ENCODE assay signal across 8 cellular contexts in the genomic region with DNA sequence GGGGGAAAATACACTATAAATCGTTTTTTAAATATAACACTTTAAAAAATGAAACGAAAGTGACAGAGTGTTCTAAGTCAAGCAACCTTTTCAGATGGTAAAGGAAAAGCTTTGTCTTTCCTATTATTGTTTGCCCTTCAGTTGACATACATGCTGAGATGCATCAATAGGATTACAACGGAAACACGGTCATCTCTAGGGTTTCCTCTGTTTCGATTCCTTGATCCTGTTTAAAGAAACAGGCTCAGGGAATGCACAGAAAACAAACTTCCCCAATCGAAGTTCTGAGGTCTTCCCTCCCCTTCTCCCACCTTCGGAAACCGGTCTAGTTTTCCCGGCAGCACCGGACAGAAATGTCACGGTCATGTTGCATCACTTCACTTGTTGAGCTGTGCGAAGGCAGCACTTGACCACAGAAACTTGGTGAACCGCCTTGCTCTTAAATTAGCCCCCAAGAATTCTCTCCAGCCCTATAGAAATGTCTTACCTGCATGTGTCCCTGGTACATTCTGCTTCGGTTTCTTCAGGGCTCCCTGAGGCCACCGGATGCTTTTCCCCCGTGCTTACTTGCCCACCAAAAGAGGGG. TPM values are rescaled to one million over a fixed set of nuclear protein-coding genes. Genes with fewer than 3 reads are reported as not detected.
DNase-seq lines count a peak whose midpoint lies in the region; ATAC-seq, FAIRE-seq and TF ChIP-seq lines count a peak whose summit lies in the region.

No MANE protein-coding gene starts in this region.

- H3K36me3 ChIP-seq in HepG2 (replicated peaks in 1 of 2; ENCODE audit: control insufficient read depth in 1 of 2, insufficient read depth in 2 of 2, low read length in 2 of 2): no peaks in the 10 kb centered on the region

- no peak for TF ChIP-seq RAD21 in HepG2 (CRISPR knock-in tag; IDR thresholded peaks at IDR 0.05)

- H3K4me2 ChIP-seq in HepG2 (ENCODE audit: low read depth, low read length): no peak overlapping the region

- no peak for TF ChIP-seq POLR2A in HepG2 (IDR thresholded peaks at IDR 0.05; ENCODE audit: insufficient read depth in 1 of 2, low read depth in 2 of 2, low read length in 2 of 2)

- no peak overlapping the region for H3K9ac ChIP-seq in HepG2 (ENCODE audit: insufficient read depth, low read depth, low read length)

- no peaks in the 10 kb centered on the region for H3K79me2 ChIP-seq in HepG2 (ENCODE audit: insufficient read depth, low read length)

- no peak for DNase-seq in activated T-cell treated with anti-CD3 and anti-CD28 coated beads, Interleukin-2, amount 50 U/mL, for 4 hours
- no peak for DNase-seq in activated T-cell treated with anti-CD3 and anti-CD28 coated beads, Interleukin-2, amount 50 U/mL, for 1 hour
- peak; percentile 85 for DNase-seq in NCI-H82 (lab: John Stamatoyannopoulos, UW)
- DNase-seq in iPS DF 19.7 (ENCODE audit: low read depth, low spot score): peak; percentile 5
- DNase-seq in Ammon's horn (ENCODE audit: low spot score): no peak
- no peak for DNase-seq in HepG2 (ENCODE audit: low spot score)
- no peak for DNase-seq in GM13976 (ENCODE audit: low spot score)

- POLR2A ChIA-PET in HepG2 (lab: Yijun Ruan, JAX): no interaction called here

- H4K20me1 ChIP-seq in HepG2 (ENCODE audit: insufficient read depth, low read length): no peaks in the 10 kb centered on the region

- no peaks in the 10 kb centered on the region for H3K9me3 ChIP-seq in HepG2 (ENCODE audit: low read length)

- BruUV-seq in HepG2 (replicated peaks; lab: Mats Ljungman, UMichigan): no TSS peak

- in situ Hi-C loops in HepG2 (cut with HindIII; ENCODE audit: extremely low pct_ligation_motif_present, low pct_unique_long_range_greater_than_20kb): no loop called here
- in situ Hi-C loops in GM13976 (cut with MboI; ENCODE audit: low sequenced_read_pairs, unreplicated experiment): no loop called here

- no peaks in the 10 kb centered on the region for H3K9me3 Mint-ChIP-seq in activated T-cell treated with anti-CD3 and anti-CD28 coated beads, Interleukin-2, amount 50 U/mL, for 4 hours

- ATAC-seq in activated T-cell treated with anti-CD3 and anti-CD28 coated beads, Interleukin-2, amount 50 U/mL, for 4 hours: peak in 1 of 2 donors; percentile 10
- ATAC-seq in HG02840 (IDR thresholded peaks at IDR 0.05; ENCODE audit: low FRiP score, unreplicated experiment): peak; percentile 32
- ATAC-seq in HepG2: no peak; the same call in 2 of the 3 replicates

- peaks cover 9% of the 10 kb centered on the region for H3K4me1 Mint-ChIP-seq in activated T-cell treated with anti-CD3 and anti-CD28 coated beads, Interleukin-2, amount 50 U/mL, for 4 hours (ENCODE audit: low read depth)

- H3K27ac ChIP-seq in HepG2 (ENCODE audit: extremely low read length, insufficient read depth, low read length): no peak overlapping the region

- no peak for TF ChIP-seq EP300 in HepG2 (IDR thresholded peaks at IDR 0.05; ENCODE audit: low read depth in 2 of 2, low read length in 2 of 2)
- TF ChIP-seq EP300 in HepG2 (CRISPR knock-in tag; IDR thresholded peaks at IDR 0.05; ENCODE audit: borderline replicate concordance): no peak

- WGBS in HepG2 (ENCODE audit: low lambda C conversion rate): 22% methylated on average over 14 of the region's 16 CpGs

- no peak overlapping the region for H3K4me3 ChIP-seq in HepG2 (replicated peaks in 1 of 3; ENCODE audit: insufficient read depth in 1 of 3, low read depth in 2 of 3, low read length in 3 of 3)

- peaks cover 28% of the 10 kb centered on the region for H3K27me3 Mint-ChIP-seq in activated T-cell treated with anti-CD3 and anti-CD28 coated beads, Interleukin-2, amount 50 U/mL, for 4 hours (ENCODE audit: low read depth)

- no peaks in the 10 kb centered on the region for H3K36me3 Mint-ChIP-seq in activated T-cell treated with anti-CD3 and anti-CD28 coated beads, Interleukin-2, amount 50 U/mL, for 4 hours (ENCODE audit: insufficient read depth)

- H3K4me1 ChIP-seq in HepG2 (ENCODE audit: insufficient read depth, low read length): no peaks in the 10 kb centered on the region

- intact Hi-C loops in HepG2 (cut with micrococcal nuclease; ENCODE audit: unreplicated experiment): no loop called here

- peaks cover 0 to 11% of the 10 kb centered on the region in 2 experiments; a peak in 2 of 5 replicates for H3K27me3 ChIP-seq in HepG2 (ENCODE audit: control insufficient read depth in 1 of 2, insufficient read depth in 2 of 2, low read length in 2 of 2)

- TF ChIP-seq CTCF in HepG2 (CRISPR knock-in tag; IDR thresholded peaks at IDR 0.05) (no peak), GM13976 (IDR thresholded peaks at IDR 0.05; ENCODE audit: borderline replicate concordance, control extremely low read depth, extremely low read depth, insufficient read depth, missing control alignments) (no peak)

- CTCF ChIA-PET in HepG2 (lab: Yijun Ruan, JAX; ENCODE audit: low intra/inter-chr PET ratio, low total read pairs): no interaction called here

- no peak for FAIRE-seq in HepG2 (lab: Jason Lieb, UNC)

- no peak overlapping the region for H2AFZ ChIP-seq in HepG2 (ENCODE audit: low read length)

- peak overlapping the region; percentile 46 for H3K4me3 Mint-ChIP-seq in activated T-cell treated with anti-CD3 and anti-CD28 coated beads, Interleukin-2, amount 50 U/mL, for 4 hours

TF ChIP-seq in HepG2, 621 proteins besides CTCF, POLR2A, EP300 and RAD21 (continues in another document):
- TF ChIP-seq ZNF33A (CRISPR knock-in tag; IDR thresholded peaks at IDR 0.05; ENCODE audit: borderline replicate concordance): no peak
- TF ChIP-seq, protein P1, sequence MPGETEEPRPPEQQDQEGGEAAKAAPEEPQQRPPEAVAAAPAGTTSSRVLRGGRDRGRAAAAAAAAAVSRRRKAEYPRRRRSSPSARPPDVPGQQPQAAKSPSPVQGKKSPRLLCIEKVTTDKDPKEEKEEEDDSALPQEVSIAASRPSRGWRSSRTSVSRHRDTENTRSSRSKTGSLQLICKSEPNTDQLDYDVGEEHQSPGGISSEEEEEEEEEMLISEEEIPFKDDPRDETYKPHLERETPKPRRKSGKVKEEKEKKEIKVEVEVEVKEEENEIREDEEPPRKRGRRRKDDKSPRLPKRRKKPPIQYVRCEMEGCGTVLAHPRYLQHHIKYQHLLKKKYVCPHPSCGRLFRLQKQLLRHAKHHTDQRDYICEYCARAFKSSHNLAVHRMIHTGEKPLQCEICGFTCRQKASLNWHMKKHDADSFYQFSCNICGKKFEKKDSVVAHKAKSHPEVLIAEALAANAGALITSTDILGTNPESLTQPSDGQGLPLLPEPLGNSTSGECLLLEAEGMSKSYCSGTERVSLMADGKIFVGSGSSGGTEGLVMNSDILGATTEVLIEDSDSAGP (CRISPR knock-in tag; IDR thresholded peaks at IDR 0.05; ENCODE audit: borderline replicate concordance): no peak
- TF ChIP-seq ATF5 (CRISPR knock-in tag; IDR thresholded peaks at IDR 0.05; ENCODE audit: low read depth): no peak

RNA-seq across cellular contexts. Expression of gene PEX5L, which starts 0.6 kb away (rescaled TPM):
- under 1 TPM in 1 of 3 donors, not detected in 2; 0.30 TPM for total RNA-seq in activated T-cell treated with anti-CD3 and anti-CD28 coated beads, Interleukin-2, amount 50 U/mL, for 4 hours
- not detected in 2 replicates for total RNA-seq in HepG2 (2016; rRNA removed; fragmentation: Illumina TruSeq; extraction: Trizol)
- not detected in 2 replicates for total RNA-seq in HepG2 (2016; cell fraction: cytosol; rRNA removed; fragmentation: Illumina TruSeq; extraction: Trizol; ENCODE audit: low read depth)
- total RNA-seq in HepG2 (2016; cell fraction: insoluble cytoplasmic fraction; rRNA removed; fragmentation: Illumina TruSeq; extraction: Trizol): not detected in 2 replicates
- total RNA-seq in HepG2 (2016; cell fraction: membrane; rRNA removed; fragmentation: Illumina TruSeq; extraction: Trizol): not detected in 2 replicates
- total RNA-seq in HepG2 (2016; cell fraction: nucleus; rRNA removed; fragmentation: Illumina TruSeq; extraction: Trizol): not detected in 2 replicates
- polyA plus RNA-seq in HepG2 (2011; rRNA removed): not detected in 2 replicates
- polyA plus RNA-seq in HepG2 (2011; cell fraction: cytosol; rRNA removed): not detected in 2 replicates
- polyA plus RNA-seq in HepG2 (2011; cell fraction: nucleus; rRNA removed): not detected in 2 replicates
- 0.21 and 0.28 TPM in 2 replicates for polyA plus RNA-seq in HepG2 (2012)
- polyA plus RNA-seq in HepG2 (2016; cell fraction: cytosol; fragmentation: Illumina TruSeq; extraction: Trizol; ENCODE audit: low read depth): not detected in 2 replicates
- not detected in 2 replicates for polyA plus RNA-seq in HepG2 (2016; cell fraction: insoluble cytoplasmic fraction; fragmentation: Illumina TruSeq; extraction: Trizol; ENCODE audit: low read depth)
- polyA plus RNA-seq in HepG2 (2016; cell fraction: membrane; fragmentation: Illumina TruSeq; extraction: Trizol; ENCODE audit: low read depth): not detected in 2 replicates
- not detected in 2 replicates for polyA plus RNA-seq in HepG2 (2016; cell fraction: nucleus; fragmentation: Illumina TruSeq; extraction: Trizol; ENCODE audit: insufficient read depth, low read depth)
- not detected in 2 replicates for polyA minus RNA-seq in HepG2 (2011; rRNA and poly(A)+ RNA removed; ENCODE audit: low replicate concordance)
- not detected in 2 replicates for polyA minus RNA-seq in HepG2 (2011; cell fraction: cytosol; rRNA and poly(A)+ RNA removed)
- under 0.01 and 0.12 TPM in 2 replicates for polyA minus RNA-seq in HepG2 (2011; cell fraction: nucleus; rRNA and poly(A)+ RNA removed)

Comparison
In these comparisons a context has a peak if more than half of its experiments do, and no peak if none do; other contexts are left out.
1. DNase-seq: peak in NCI-H82 (single experiment) and iPS DF 19.7 (single experiment); none in activated T-cell treated with anti-CD3 and anti-CD28 coated beads, Interleukin-2, amount 50 U/mL, for 4 hours (single experiment), activated T-cell treated with anti-CD3 and anti-CD28 coated beads, Interleukin-2, amount 50 U/mL, for 1 hour (single experiment), Ammon's horn (single experiment), HepG2 (single experiment) and GM13976 (single experiment).